9 cellular contexts compared by ENCODE assay signal in genomic region chr19:30020189-30020588, GRCh38.
"Had no signal": no experiment of that assay in that cellular context is flagged by ENCODE, and none has a peak within 500 bp of the region (broad histone marks: within the 10 kb centered on the region; RNA-seq: fewer than 3 reads in every experiment).

No MANE protein-coding gene starts in this region.

- H3K4me3 Mint-ChIP-seq: IgD-negative memory B cell had no signal

- FAIRE-seq: HepG2, HTR-8/SVneo, K562 had no signal

- H3K27me3 Mint-ChIP-seq: IgD-negative memory B cell had no signal

- H3K27ac ChIP-seq: HL-60, KMS-11 had no signal

- H3K4me3 ChIP-seq: K562 had no signal

- H3K9me3 Mint-ChIP-seq: IgD-negative memory B cell had no signal

- ATAC-seq: HepG2, K562 had no signal

- DNase-seq: IMR-90, KBM-7, KG1 had no signal

- H3K27ac Mint-ChIP-seq: IgD-negative memory B cell had no signal
